In genomic region chr6:155201461-155202226, GRCh38 we compare ENCODE assay signal across 10 cellular contexts.
A peak's percentile ranks its signal among the peaks of the same experiment; 100 is the strongest.
DNase-seq lines count a peak whose midpoint lies in the region; ATAC-seq and TF ChIP-seq lines count a peak whose summit lies in the region.
"Had no signal": no experiment of that assay in that cellular context is flagged by ENCODE, and none has a peak within 500 bp of the region (broad histone marks: within the 10 kb centered on the region; RNA-seq: fewer than 3 reads in every experiment).

No MANE protein-coding gene starts in this region.

- H3K9me3 Mint-ChIP-seq in activated T-cell treated with anti-CD3 and anti-CD28 coated beads, Interleukin-2, amount 50 U/mL, for 24 hours = peaks cover 7% of the 10 kb centered on the region

- H3K4me3 Mint-ChIP-seq in activated T-cell treated with anti-CD3 and anti-CD28 coated beads, Interleukin-2, amount 50 U/mL, for 24 hours = no peak overlapping the region
- H3K4me3 Mint-ChIP-seq: activated naive CD8-positive, alpha-beta T cell had no signal

- TF ChIP-seq CTCF in GM12864 (IDR thresholded peaks at IDR 0.05; ENCODE audit: low read depth, low read length, missing control alignments) (no peak), astrocyte of the spinal cord (IDR thresholded peaks at IDR 0.05; ENCODE audit: low read depth, low read length) (no peak)

- no peak overlapping the region for H3K27ac Mint-ChIP-seq in activated T-cell treated with anti-CD3 and anti-CD28 coated beads, Interleukin-2, amount 50 U/mL, for 24 hours
- H3K27ac Mint-ChIP-seq: activated naive CD8-positive, alpha-beta T cell had no signal

- peaks cover 3% of the 10 kb centered on the region for H3K36me3 Mint-ChIP-seq in activated T-cell treated with anti-CD3 and anti-CD28 coated beads, Interleukin-2, amount 50 U/mL, for 24 hours (ENCODE audit: low read depth)
- H3K36me3 Mint-ChIP-seq: activated naive CD8-positive, alpha-beta T cell had no signal

- peak; percentile 56 for ATAC-seq in HG03520 (IDR thresholded peaks at IDR 0.05; ENCODE audit: unreplicated experiment)
- no peak for ATAC-seq in HG03457 (IDR thresholded peaks at IDR 0.05; ENCODE audit: unreplicated experiment)

- in situ Hi-C loops in astrocyte of the spinal cord (cut with HindIII; ENCODE audit: low sequenced_read_pairs) = no loop called here

- peaks cover 3% of the 10 kb centered on the region for H3K4me1 Mint-ChIP-seq in activated T-cell treated with anti-CD3 and anti-CD28 coated beads, Interleukin-2, amount 50 U/mL, for 24 hours (ENCODE audit: low read depth)

- no peak for DNase-seq in GM12864 (ENCODE audit: low read depth)
- peak; percentile 89 for DNase-seq in astrocyte of the spinal cord (ENCODE audit: low read depth, low spot score)
- peak; percentile 75 for DNase-seq in non-pigmented ciliary epithelial cell (ENCODE audit: low read depth)
- DNase-seq in activated T-cell treated with anti-CD3 and anti-CD28 coated beads, Interleukin-2, amount 50 U/mL, for 24 hours = no peak
- DNase-seq in OCI-M1 (lab: John Stamatoyannopoulos, UW) = no peak
- no peak for DNase-seq in occipital lobe (lab: John Stamatoyannopoulos, UW)
- DNase-seq: substantia nigra had no signal

- H3K27me3 Mint-ChIP-seq in activated T-cell treated with anti-CD3 and anti-CD28 coated beads, Interleukin-2, amount 50 U/mL, for 24 hours = peaks cover 2% of the 10 kb centered on the region

- H3K4me3 ChIP-seq in GM12864 (ENCODE audit: low read depth, low read length) (peak overlapping the region; percentile 28), astrocyte of the spinal cord (ENCODE audit: low read depth, low read length) (no peak overlapping the region)

Comparison
In these comparisons a context has a peak if more than half of its experiments do, and no peak if none do; other contexts are left out.
1. DNase-seq: peak in astrocyte of the spinal cord (single experiment) and non-pigmented ciliary epithelial cell (single experiment); none in GM12864 (single experiment), activated T-cell treated with anti-CD3 and anti-CD28 coated beads, Interleukin-2, amount 50 U/mL, for 24 hours (single experiment), OCI-M1 (single experiment) and occipital lobe (single experiment).